In the genomic region with DNA sequence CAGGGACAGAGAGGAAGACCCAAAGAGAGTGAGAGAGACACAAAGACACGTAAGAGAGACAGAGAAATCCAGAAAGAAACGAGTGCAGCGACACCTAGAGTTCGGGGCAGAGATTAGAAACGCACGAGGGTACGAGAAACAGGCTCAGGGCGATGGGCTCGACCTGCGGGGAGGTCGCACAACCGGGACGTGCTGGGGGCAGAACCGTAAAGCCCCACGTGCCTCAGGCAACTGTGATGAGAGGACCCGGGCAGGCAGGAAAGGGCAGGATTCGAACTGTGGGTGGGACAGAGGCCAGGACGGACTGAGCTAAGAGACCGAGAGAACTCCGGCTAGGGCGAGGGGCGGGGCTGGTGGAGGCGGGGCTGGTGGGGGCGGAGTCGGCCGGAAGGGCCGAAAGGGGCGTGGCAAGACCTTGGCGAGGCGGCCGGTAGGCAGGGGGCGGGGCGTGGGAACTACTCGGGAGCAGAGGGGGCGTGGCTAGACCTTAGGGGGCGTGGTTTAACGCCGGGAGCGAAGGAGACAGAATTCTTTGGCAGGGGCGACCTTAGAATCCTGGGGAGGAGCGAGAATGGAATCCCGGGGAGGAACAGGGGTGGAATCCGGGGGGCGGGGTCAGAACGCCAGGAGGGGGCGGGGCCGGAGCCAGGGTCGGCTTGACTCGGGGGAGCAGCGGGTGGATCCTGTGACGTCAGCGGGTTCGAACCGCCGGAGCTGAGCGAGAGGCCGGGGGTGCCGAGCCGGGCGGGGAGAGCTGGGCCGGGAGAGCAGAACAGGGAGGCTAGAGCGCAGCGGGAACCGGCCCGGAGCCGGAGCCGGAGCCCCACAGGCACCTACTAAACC, we compare ENCODE assay signal across 8 cellular contexts. TPM values are rescaled to one million over a fixed set of nuclear protein-coding genes. Genes with fewer than 3 reads are reported as not detected.
DNase-seq lines count a peak whose midpoint lies in the region; ATAC-seq lines count a peak whose summit lies in the region.

Gene NECTIN2 (plus strand): TSS at position 686 of the 843 bp plus-strand sequence. CDS start 229 bp downstream, outside the sequence.

- no peaks in the 10 kb centered on the region for H3K9me3 ChIP-seq in CD8-positive, alpha-beta memory T cell (ENCODE audit: low read length)

- H3K36me3 ChIP-seq in CD8-positive, alpha-beta memory T cell (ENCODE audit: insufficient read depth, low read length): no peaks in the 10 kb centered on the region

- H3K4me3 Mint-ChIP-seq in CD8-positive, alpha-beta memory T cell: peak within 1 kb of the TSS; percentile 77 to 91 (median 87)

- ATAC-seq in HG02970 (IDR thresholded peaks at IDR 0.05; ENCODE audit: low FRiP score, unreplicated experiment) (peak; percentile 44), GM21529 (IDR thresholded peaks at IDR 0.05; ENCODE audit: unreplicated experiment) (no peak)

- H3K9me3 Mint-ChIP-seq in CD8-positive, alpha-beta memory T cell: peaks cover 0 to 2% (median 0%) of the 10 kb centered on the region in 5 donors

- H3K27me3 Mint-ChIP-seq in CD8-positive, alpha-beta memory T cell: peaks cover 25 to 28% of the 10 kb centered on the region in 2 donors

- peak within 1 kb of the TSS; percentile 54 for H3K4me3 ChIP-seq in CD8-positive, alpha-beta memory T cell (ENCODE audit: low read length)

- peak; percentile 54 to 75 (median 64) for DNase-seq in CD8-positive, alpha-beta memory T cell
- DNase-seq in NCI-H510A treated with DMSO at 0.1 percent for 48 hours (lab: John Stamatoyannopoulos, UW): peak; percentile 97
- DNase-seq in activated CD4-positive, alpha-beta T cell treated with anti-CD3 and anti-CD28 coated beads for 48 hours: peak; percentile 96
- peak; percentile 89 to 90 for DNase-seq in stimulated activated CD4-positive, alpha-beta T cell treated with anti-CD3 and anti-CD28 coated beads, Interleukin-15, amount 100 ng/mL, for 48 hours (ENCODE audit: low read depth in 2 of 2)

- peak within 1 kb of the TSS; percentile 68 for H3K27ac ChIP-seq in CD8-positive, alpha-beta memory T cell (ENCODE audit: low read depth, low read length)
- H3K27ac ChIP-seq in cingulate gyrus (ENCODE audit: low read depth, low read length): peak within 1 kb of the TSS; percentile 70
- H3K27ac ChIP-seq in layer of hippocampus (ENCODE audit: low read depth, low read length): peak within 1 kb of the TSS; percentile 77

- peaks cover 20 to 31% (median 20%) of the 10 kb centered on the region in 3 donors for H3K4me1 Mint-ChIP-seq in CD8-positive, alpha-beta memory T cell

- no peaks in the 10 kb centered on the region for H3K27me3 ChIP-seq in CD8-positive, alpha-beta memory T cell (ENCODE audit: insufficient read depth, low read length, poor library complexity, severe bottlenecking)
- H3K27me3 ChIP-seq in layer of hippocampus (ENCODE audit: control insufficient read depth, insufficient read depth, low read length): no peaks in the 10 kb centered on the region

- H3K36me3 Mint-ChIP-seq in CD8-positive, alpha-beta memory T cell: peaks cover 0 to 3% (median 0%) of the 10 kb centered on the region in 3 donors

- CTCF ChIA-PET in CD8-positive, alpha-beta memory T cell (lab: Charles Lee): interaction anchor here (1.0 kb wide), 1 partner anchor 70 kb away, joined by 3 read pairs; no protein-coding TSS in a partner anchor

- H3K4me1 ChIP-seq in CD8-positive, alpha-beta memory T cell (ENCODE audit: insufficient read depth, low read length): peaks cover 24% of the 10 kb centered on the region

- peak within 1 kb of the TSS in 7 of 8 donors; percentile 2 to 95 (median 81) for H3K27ac Mint-ChIP-seq in CD8-positive, alpha-beta memory T cell

- POLR2A ChIA-PET in CD8-positive, alpha-beta memory T cell (lab: Charles Lee): no interaction called here

RNA-seq across cellular contexts. Expression of gene NECTIN2, which starts in this region (rescaled TPM):
- under 1 TPM; 0.22 to 0.66 TPM for total RNA-seq in CD8-positive, alpha-beta memory T cell
- polyA plus RNA-seq in CD8-positive, alpha-beta memory T cell: 0.47 TPM

Comparison
In these comparisons a context has a peak if more than half of its experiments do, and no peak if none do; other contexts are left out.
1. Peak in DNase-seq, H3K4me3 ChIP-seq and H3K27ac ChIP-seq in CD8-positive, alpha-beta memory T cell; RNA of the gene not detected or under 1 TPM.